Comparison of ENCODE assay signal across 20 cellular contexts in genomic region chr10:1536341-1536740, GRCh38.
"Had no signal": no experiment of that assay in that cellular context is flagged by ENCODE, and none has a peak within 500 bp of the region (broad histone marks: within the 10 kb centered on the region; RNA-seq: fewer than 3 reads in every experiment).

No MANE protein-coding gene starts in this region.

- H3K4me3 ChIP-seq: heart left ventricle, lower lobe of right lung, neural progenitor cell, prostate gland, upper lobe of right lung had no signal

- H3K27ac ChIP-seq: heart left ventricle, lower lobe of right lung, neural progenitor cell, prostate gland, upper lobe of right lung had no signal

- H3K36me3 ChIP-seq: heart left ventricle, lower lobe of right lung, neural progenitor cell, prostate gland, upper lobe of right lung had no signal

- H2AFZ ChIP-seq: neural progenitor cell had no signal

- H3K4me1 ChIP-seq: heart left ventricle, lower lobe of right lung, neural progenitor cell, prostate gland, upper lobe of right lung had no signal

- H3K4me3 Mint-ChIP-seq: activated CD4-positive, alpha-beta memory T cell treated with anti-CD3 and anti-CD28 coated beads, Interleukin-2, amount 10 ng/mL, durations not matched to agents 7 days and 5 days; activated T-cell treated with anti-CD3 and anti-CD28 coated beads, Interleukin-2, amount 50 U/mL, for 72 hours; brain; naive thymus-derived CD8-positive, alpha-beta T cell; neural progenitor cell; T-helper 17 cell had no signal

- H3K27me3 ChIP-seq: neural progenitor cell, upper lobe of right lung had no signal

- H3K4me2 ChIP-seq: neural progenitor cell had no signal

- H3K9me3 Mint-ChIP-seq: activated CD4-positive, alpha-beta memory T cell treated with anti-CD3 and anti-CD28 coated beads, Interleukin-2, amount 10 ng/mL, durations not matched to agents 7 days and 5 days; activated naive CD4-positive, alpha-beta T cell treated with anti-CD3 and anti-CD28 coated beads, Interleukin-2, amount 50 U/mL, for 72 hours; activated T-cell treated with anti-CD3 and anti-CD28 coated beads, Interleukin-2, amount 50 U/mL, for 72 hours; naive thymus-derived CD8-positive, alpha-beta T cell had no signal

- ATAC-seq: activated naive CD4-positive, alpha-beta T cell treated with anti-CD3 and anti-CD28 coated beads, Interleukin-2, amount 50 U/mL, for 72 hours; activated T-cell treated with anti-CD3 and anti-CD28 coated beads, Interleukin-2, amount 50 U/mL, for 72 hours; heart left ventricle; left lobe of liver; lower lobe of right lung; naive thymus-derived CD8-positive, alpha-beta T cell; stimulated activated naive CD8-positive, alpha-beta T cell treated with anti-CD3 and anti-CD28 coated beads, Interleukin-15, Interleukin-2, amounts not matched to agents 100 U/mL and 50 U/mL, for 24 hours; T-helper 17 cell; upper lobe of right lung had no signal

- DNase-seq: activated CD4-positive, alpha-beta memory T cell treated with anti-CD3 and anti-CD28 coated beads, Interleukin-2, amount 10 ng/mL, durations not matched to agents 7 days and 5 days; activated CD4-positive, alpha-beta T cell treated with anti-CD3 and anti-CD28 coated beads for 48 hours; activated gamma-delta T cell; activated T-cell treated with anti-CD3 and anti-CD28 coated beads, Interleukin-2, amount 50 U/mL, for 72 hours; caudate nucleus; dermis blood vessel endothelial cell; effector memory CD4-positive, alpha-beta T cell; heart left ventricle; lower lobe of right lung; stimulated activated CD4-positive, alpha-beta T cell treated with anti-CD3 and anti-CD28 coated beads, Interleukin-4, amount 100 ng/mL, for 4 hours; stimulated activated naive CD8-positive, alpha-beta T cell treated with anti-CD3 and anti-CD28 coated beads, Interleukin-15, Interleukin-2, amounts not matched to agents 100 U/mL and 50 U/mL, for 24 hours; SW 1271; T-helper 17 cell had no signal

- H3K27ac Mint-ChIP-seq: activated CD4-positive, alpha-beta memory T cell treated with anti-CD3 and anti-CD28 coated beads, Interleukin-2, amount 10 ng/mL, durations not matched to agents 7 days and 5 days; activated naive CD4-positive, alpha-beta T cell treated with anti-CD3 and anti-CD28 coated beads, Interleukin-2, amount 50 U/mL, for 72 hours; activated T-cell treated with anti-CD3 and anti-CD28 coated beads, Interleukin-2, amount 50 U/mL, for 72 hours; brain; naive thymus-derived CD8-positive, alpha-beta T cell; neural progenitor cell; T-helper 17 cell had no signal

- H3K9ac ChIP-seq: neural progenitor cell had no signal

- H3K36me3 Mint-ChIP-seq: activated naive CD4-positive, alpha-beta T cell treated with anti-CD3 and anti-CD28 coated beads, Interleukin-2, amount 50 U/mL, for 72 hours; brain; naive thymus-derived CD8-positive, alpha-beta T cell; neural progenitor cell had no signal

- H3K4me1 Mint-ChIP-seq: activated CD4-positive, alpha-beta memory T cell treated with anti-CD3 and anti-CD28 coated beads, Interleukin-2, amount 10 ng/mL, durations not matched to agents 7 days and 5 days; naive thymus-derived CD8-positive, alpha-beta T cell; neural progenitor cell had no signal

- H3K27me3 Mint-ChIP-seq: activated CD4-positive, alpha-beta memory T cell treated with anti-CD3 and anti-CD28 coated beads, Interleukin-2, amount 10 ng/mL, durations not matched to agents 7 days and 5 days; brain had no signal

- H3K9me3 ChIP-seq: heart left ventricle, lower lobe of right lung, prostate gland, upper lobe of right lung had no signal
